ENCODE assay signal across 35 cellular contexts in the genomic region with DNA sequence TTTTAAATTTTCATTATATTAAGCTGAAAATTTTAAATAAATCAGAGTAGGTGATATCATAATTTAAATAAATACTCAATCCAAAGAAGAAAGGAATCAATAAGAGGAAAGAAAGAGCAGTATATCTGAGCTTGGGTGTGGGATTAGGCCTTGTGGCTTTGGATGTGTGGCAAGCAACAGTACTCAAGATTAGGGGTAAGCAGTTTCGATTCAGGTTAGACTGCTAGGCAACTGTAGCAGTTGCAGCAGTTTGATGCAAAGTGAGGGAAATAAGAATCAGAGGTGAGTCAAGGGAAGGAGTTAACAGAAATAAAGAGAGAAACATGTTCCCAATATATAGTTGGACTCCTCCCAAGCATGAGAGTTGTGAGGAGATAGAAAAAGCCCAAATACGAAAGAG.
"Had no signal": no experiment of that assay in that cellular context is flagged by ENCODE, and none has a peak within 500 bp of the region (broad histone marks: within the 10 kb centered on the region; RNA-seq: fewer than 3 reads in every experiment).

No MANE protein-coding gene starts in this region.

- H3K9me3 ChIP-seq: MG63 had no signal

- H3K4me3 ChIP-seq: MG63 had no signal

- H3K36me3 ChIP-seq: MG63 had no signal

- H3K27me3 ChIP-seq: MG63 had no signal

- DNase-seq: Karpas-422, Kasumi-1, KBM-7, KG1, MG63, MV-4-11, NCI-H1048, NCI-H1092, NCI-H1092 treated with DMSO at 0.1 percent for 48 hours, NCI-H1105, NCI-H1105 treated with DMSO at 0.1 percent for 48 hours, NCI-H1417, NCI-H1417 treated with DMSO at 0.1 percent for 48 hours, NCI-H1436, NCI-H1436 treated with DMSO at 0.1 percent for 48 hours, NCI-H146, NCI-H1694, NCI-H1694 treated with DMSO at 0.1 percent for 48 hours, NCI-H187, NCI-H187 treated with DMSO at 0.1 percent for 48 hours, NCI-H1930, NCI-H2029, NCI-H2029 treated with DMSO at 0.1 percent for 48 hours, NCI-H2081, NCI-H2081 treated with DMSO at 0.1 percent for 48 hours, NCI-H2107, NCI-H2171, NCI-H2171 treated with DMSO at 0.1 percent for 48 hours, NCI-H2227 treated with DMSO at 0.1 percent for 48 hours, NCI-H226, NCI-H345, NCI-H446, NCI-H446 treated with DMSO at 0.1 percent for 48 hours, NCI-H510A, NCI-H510A treated with DMSO at 0.1 percent for 48 hours had no signal
